ENCODE assay signal across 27 cellular contexts in the genomic region with DNA sequence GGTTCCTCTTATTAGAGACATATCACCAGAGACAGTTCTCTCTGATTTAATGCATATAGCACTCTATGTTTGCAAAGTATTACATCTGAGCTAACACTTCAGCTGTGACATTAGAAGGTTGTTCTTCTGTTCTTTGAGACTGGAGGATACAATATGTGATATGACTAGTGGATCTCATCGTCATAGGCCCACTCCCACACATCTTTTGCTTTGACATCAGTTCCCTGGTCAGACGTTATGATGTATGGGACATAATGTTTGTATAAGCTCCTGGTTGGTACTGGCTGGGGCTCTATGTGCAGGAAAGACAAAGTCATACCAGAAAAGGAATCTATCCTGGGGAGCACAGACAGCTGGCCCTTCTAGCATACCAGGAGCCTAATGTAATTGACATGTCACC.
"Had no signal": no experiment of that assay in that cellular context is flagged by ENCODE, and none has a peak within 500 bp of the region (broad histone marks: within the 10 kb centered on the region; RNA-seq: fewer than 3 reads in every experiment).

No MANE protein-coding gene starts in this region.

- H3K4me3 ChIP-seq: coronary artery, esophagus squamous epithelium, heart right ventricle, lower lobe of right lung, right lobe of liver, suprapubic skin had no signal

- H3K9me3 ChIP-seq: esophagus squamous epithelium, heart right ventricle, lower lobe of right lung, neutrophil, right lobe of liver, suprapubic skin had no signal

- H3K9me3 Mint-ChIP-seq: immature natural killer cell; natural killer cell treated with Interleukin-12 subunit alpha and Interleukin-12 subunit beta and Interleukin-15 and Interleukin-18, amount 100 ng/mL, for 72 hours; type B pancreatic cell had no signal

- H3K4me1 ChIP-seq: heart right ventricle, lower lobe of right lung, parathyroid adenoma, right lobe of liver, suprapubic skin had no signal

- H3K4me1 Mint-ChIP-seq: immature natural killer cell; naive B cell; neural crest cell; stimulated activated naive CD8-positive, alpha-beta T cell treated with anti-CD3 and anti-CD28 coated beads, Interleukin-15, amount 100 ng/mL, for 72 hours had no signal

- H3K36me3 Mint-ChIP-seq: immature natural killer cell; naive B cell; natural killer cell treated with Interleukin-12 subunit alpha and Interleukin-12 subunit beta and Interleukin-15 and Interleukin-18, amount 100 ng/mL, for 72 hours; type B pancreatic cell had no signal

- H3K4me3 Mint-ChIP-seq: immature natural killer cell; natural killer cell treated with Interleukin-12 subunit alpha and Interleukin-12 subunit beta and Interleukin-15 and Interleukin-18, amount 100 ng/mL, for 72 hours; neural crest cell; stimulated activated naive CD8-positive, alpha-beta T cell treated with anti-CD3 and anti-CD28 coated beads, Interleukin-15, amount 100 ng/mL, for 72 hours; type B pancreatic cell had no signal

- H3K79me2 ChIP-seq: parathyroid adenoma had no signal

- H2AFZ ChIP-seq: parathyroid adenoma had no signal

- H3K36me3 ChIP-seq: esophagus squamous epithelium, heart right ventricle, lower lobe of right lung, neutrophil, right lobe of liver, suprapubic skin had no signal

- H3K27me3 ChIP-seq: esophagus squamous epithelium, heart right ventricle, neutrophil, right lobe of liver, suprapubic skin had no signal

- H3K9ac ChIP-seq: parathyroid adenoma had no signal

- H3K27ac Mint-ChIP-seq: immature natural killer cell; naive B cell; natural killer cell treated with Interleukin-12 subunit alpha and Interleukin-12 subunit beta and Interleukin-15 and Interleukin-18, amount 100 ng/mL, for 72 hours; progenitor cell of endocrine pancreas had no signal

- ATAC-seq: heart right ventricle; left ventricle myocardium superior; lower lobe of right lung; natural killer cell treated with Interleukin-12 subunit alpha and Interleukin-12 subunit beta and Interleukin-15 and Interleukin-18, amount 100 ng/mL, for 72 hours; right lobe of liver; stimulated activated naive CD8-positive, alpha-beta T cell treated with anti-CD3 and anti-CD28 coated beads, Interleukin-15, amount 100 ng/mL, for 72 hours had no signal

- H3K27ac ChIP-seq: coronary artery, esophagus squamous epithelium, heart right ventricle, lower lobe of right lung, neutrophil, parathyroid adenoma, right lobe of liver, suprapubic skin had no signal

- DNase-seq: dermis blood vessel endothelial cell; effector memory CD4-positive, alpha-beta T cell; erythroblast; esophagus squamous epithelium; foreskin melanocyte; glutamatergic neuron; heart right ventricle; hypothalamus; immature natural killer cell; islet precursor cell; kidney glomerular epithelial cell; left ventricle myocardium superior; lower lobe of right lung; naive B cell; right lobe of liver; stimulated activated CD4-positive, alpha-beta T cell treated with anti-CD3 and anti-CD28 coated beads, Interleukin-15, amount 100 ng/mL, for 24 hours; stimulated activated CD4-positive, alpha-beta T cell treated with anti-CD3 and anti-CD28 coated beads, Interleukin-2, amount 100 ng/mL, for 48 hours; stimulated activated naive CD4-positive, alpha-beta T cell; stimulated activated naive CD8-positive, alpha-beta T cell treated with anti-CD3 and anti-CD28 coated beads, Interleukin-15, amount 100 ng/mL, for 72 hours had no signal
